ENCODE assay signal across 12 cellular contexts in the genomic region with DNA sequence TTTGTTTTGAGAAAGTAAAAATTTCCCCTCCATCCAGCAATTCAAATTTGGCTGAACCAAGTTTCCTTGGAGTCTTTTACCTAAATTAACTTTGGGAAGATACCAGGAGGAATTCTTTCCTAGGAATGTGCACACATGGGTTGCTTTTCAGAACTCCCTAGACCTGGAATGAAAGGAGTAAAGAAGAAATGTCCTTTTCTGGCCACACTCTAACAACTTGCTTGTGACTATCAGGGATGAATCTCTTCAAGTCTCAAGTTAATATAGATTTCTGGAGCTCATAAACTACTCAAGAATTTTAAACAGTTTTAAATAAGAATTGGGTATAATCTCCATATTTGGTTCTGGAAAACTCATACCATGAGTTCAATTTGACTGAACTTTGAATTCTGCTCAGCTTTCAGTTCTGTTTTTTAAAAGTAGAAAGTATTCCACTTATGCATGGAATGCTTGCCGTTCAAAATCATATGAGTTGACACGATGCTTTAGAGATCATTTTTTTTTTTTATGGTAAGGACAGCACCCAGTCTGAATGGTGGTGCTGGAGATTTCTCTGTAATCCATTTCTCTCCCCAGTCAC. TPM values are rescaled to one million over a fixed set of nuclear protein-coding genes. Genes with fewer than 3 reads are reported as not detected.
DNase-seq lines count a peak whose midpoint lies in the region; ATAC-seq lines count a peak whose summit lies in the region.
"Had no signal": no experiment of that assay in that cellular context is flagged by ENCODE, and none has a peak within 500 bp of the region (broad histone marks: within the 10 kb centered on the region; RNA-seq: fewer than 3 reads in every experiment).

No MANE protein-coding gene starts in this region.

- H3K27ac ChIP-seq in muscle layer of duodenum (ENCODE audit: low read length), result peak overlapping the region; percentile 8
- H3K27ac ChIP-seq: prostate gland had no signal

- H3K4me3 ChIP-seq in muscle layer of duodenum (ENCODE audit: low read depth in 1 of 2, low read length in 2 of 2), result no peak overlapping the region
- H3K4me3 ChIP-seq: prostate gland had no signal

- no peaks in the 10 kb centered on the region for H3K27me3 ChIP-seq in muscle layer of duodenum (ENCODE audit: low read depth, low read length)

- H3K4me1 ChIP-seq in muscle layer of duodenum (ENCODE audit: control insufficient read depth in 1 of 2, insufficient read depth in 2 of 2, low read length in 2 of 2), result no peaks in the 10 kb centered on the region
- H3K4me1 ChIP-seq: prostate gland had no signal

- DNase-seq in RPMI7951 (ENCODE audit: low read depth) (peak; percentile 6), RKO (ENCODE audit: low spot score) (no peak), GM19240 (ENCODE audit: insufficient read length, low spot score) (no peak), epidermal melanocyte (ENCODE audit: insufficient read length, low spot score) (no peak)
- DNase-seq: activated CD4-positive, alpha-beta T cell treated with anti-CD3 and anti-CD28 coated beads for 4 hours; MM.1S; PC-3 had no signal

- H3K9me3 ChIP-seq in muscle layer of duodenum (ENCODE audit: control insufficient read depth in 1 of 2, low read length in 2 of 2), result peaks cover 3 to 4% of the 10 kb centered on the region in 2 donors
- H3K9me3 ChIP-seq: prostate gland had no signal

- no peaks in the 10 kb centered on the region for H3K36me3 ChIP-seq in muscle layer of duodenum (ENCODE audit: control insufficient read depth in 1 of 2, insufficient read depth in 2 of 2, low read length in 2 of 2)
- H3K36me3 ChIP-seq: prostate gland had no signal

- ATAC-seq in GM18499 (IDR thresholded peaks at IDR 0.05; ENCODE audit: insufficient read depth, unreplicated experiment), result peak; percentile 21
- peak; percentile 29 for ATAC-seq in GM21529 (IDR thresholded peaks at IDR 0.05; ENCODE audit: unreplicated experiment)
- ATAC-seq in HG03095 (IDR thresholded peaks at IDR 0.05; ENCODE audit: unreplicated experiment), result no peak
- ATAC-seq: PC-3 had no signal

RNA-seq across cellular contexts. Expression of a gene that starts 7.7 kb away (rescaled TPM):
- total RNA-seq in RPMI7951 (2014; rRNA removed; shearing (Covaris generic)), result 13.4 and 18.4 TPM in 2 replicates
